28 cellular contexts compared by ENCODE assay signal in genomic region chr4:94724016-94724415, GRCh38. TPM values are rescaled to one million over a fixed set of nuclear protein-coding genes. Genes with fewer than 3 reads are reported as not detected.
DNase-seq lines count a peak whose midpoint lies in the region; ATAC-seq, FAIRE-seq and TF ChIP-seq lines count a peak whose summit lies in the region.
"Had no signal": no experiment of that assay in that cellular context is flagged by ENCODE, and none has a peak within 500 bp of the region (broad histone marks: within the 10 kb centered on the region; RNA-seq: fewer than 3 reads in every experiment).

No MANE protein-coding gene starts in this region.

- intact Hi-C loops in pancreas (cut with DNase I) (no loop called here), adrenal gland (cut with DNase I) (no loop called here)

- DNase-seq in DMS53 (lab: John Stamatoyannopoulos, UW) (peak; percentile 10), DMS53 treated with DMSO at 0.1 percent for 48 hours (lab: John Stamatoyannopoulos, UW; ENCODE audit: unreplicated experiment) (no peak), kidney tubule cell (ENCODE audit: low spot score) (peak; percentile 12), pancreas (no peak), HFFc6 (no peak), adrenal gland (no peak)
- DNase-seq: 8988T; CD4-positive, alpha-beta memory T cell; COR-L47; DMS 273 treated with DMSO at 0.1 percent for 48 hours; Karpas-422; NCI-H1092 treated with DMSO at 0.1 percent for 48 hours; NCI-H1436; NCI-H187; NCI-H2081 treated with DMSO at 0.1 percent for 48 hours; NCI-H2171; NCI-H226; NCI-H510A; NCI-H69; Peyer's patch; SIG-M5 had no signal

- TF ChIP-seq POLR2A in adrenal gland (IDR thresholded peaks at IDR 0.05), result no peak

- H3K36me3 Mint-ChIP-seq in HFFc6 (ENCODE audit: low read depth), result no peaks in the 10 kb centered on the region
- H3K36me3 Mint-ChIP-seq: CD4-positive, alpha-beta memory T cell had no signal

- H3K27me3 Mint-ChIP-seq in HFFc6 (ENCODE audit: insufficient read depth), result peaks cover 1% of the 10 kb centered on the region; the same call in 1 of the 2 replicates

- no peak overlapping the region for H3K27ac Mint-ChIP-seq in HFFc6
- H3K27ac Mint-ChIP-seq: CD4-positive, alpha-beta memory T cell had no signal

- no peak for FAIRE-seq in pancreas (lab: Jason Lieb, UNC)
- FAIRE-seq: GM19239 had no signal

- ATAC-seq in pancreas (peak; percentile 48 to 91 (median 83)), GM21529 (IDR thresholded peaks at IDR 0.05; ENCODE audit: unreplicated experiment) (no peak)
- ATAC-seq: HCT116 had no signal

- H3K9me3 Mint-ChIP-seq in HFFc6, result no peaks in the 10 kb centered on the region

- H3K4me1 Mint-ChIP-seq in HFFc6 (ENCODE audit: low read depth), result peaks cover 10% of the 10 kb centered on the region
- H3K4me1 Mint-ChIP-seq: CD4-positive, alpha-beta memory T cell had no signal

- peaks cover 3 to 17% (median 7%) of the 10 kb centered on the region in 3 donors for H3K4me1 ChIP-seq in pancreas
- H3K4me1 ChIP-seq in adrenal gland (replicated peaks in 1 of 2), result no peaks in the 10 kb centered on the region
- H3K4me1 ChIP-seq: Peyer's patch had no signal

- H3K9me3 ChIP-seq in pancreas (no peaks in the 10 kb centered on the region), adrenal gland (replicated peaks in 1 of 3) (no peaks in the 10 kb centered on the region)
- H3K9me3 ChIP-seq: BLaER1 treated with 17β-estradiol and CSF1 and Interleukin-3, amounts not matched to agents 10 nM and 100 nM; Peyer's patch had no signal

- WGBS in pancreas, 2 donors, result 13% methylated on average over 3 of the region's 3 CpGs
- WGBS in adrenal gland, 4 donors, result 88 to 95% (median 93%) methylated on average over 3 of the region's 3 CpGs

- TF ChIP-seq CTCF in pancreas (IDR thresholded peaks at IDR 0.05) (no peak), HFFc6 (IDR thresholded peaks at IDR 0.05) (no peak), adrenal gland (IDR thresholded peaks at IDR 0.05) (no peak)

- H3K27me3 ChIP-seq in pancreas (no peaks in the 10 kb centered on the region), adrenal gland (peaks cover 5% of the 10 kb centered on the region)
- H3K27me3 ChIP-seq: BLaER1 treated with 17β-estradiol and CSF1 and Interleukin-3, amounts not matched to agents 10 nM and 100 nM; Peyer's patch had no signal

- H3K36me3 ChIP-seq in pancreas, result no peaks in the 10 kb centered on the region
- H3K36me3 ChIP-seq in adrenal gland (replicated peaks in 1 of 2), result no peaks in the 10 kb centered on the region
- H3K36me3 ChIP-seq: BLaER1 treated with 17β-estradiol and CSF1 and Interleukin-3, amounts not matched to agents 10 nM and 100 nM; Peyer's patch had no signal

- H3K27ac ChIP-seq in pancreas (peak overlapping the region in 1 of 4 donors; percentile 50), adrenal gland (no peak overlapping the region)
- H3K27ac ChIP-seq: BLaER1 treated with 17β-estradiol and CSF1 and Interleukin-3, amounts not matched to agents 10 nM and 100 nM; HL-60; Peyer's patch; SK-N-MC had no signal

- no peak overlapping the region for H3K4me3 ChIP-seq in pancreas
- H3K4me3 ChIP-seq in adrenal gland, result no peak overlapping the region
- H3K4me3 ChIP-seq: BLaER1 treated with 17β-estradiol and CSF1 and Interleukin-3, amounts not matched to agents 10 nM and 100 nM; Peyer's patch; SK-N-MC had no signal

- no peak overlapping the region for H3K4me3 Mint-ChIP-seq in HFFc6
- H3K4me3 Mint-ChIP-seq: CD4-positive, alpha-beta memory T cell had no signal

RNA-seq across cellular contexts. Expression of gene BMPR1B, which starts 33.7 kb away (rescaled TPM):
- total RNA-seq in pancreas (1 to 10 TPM; 1.6 to 3.7 (median 2.0) TPM), adrenal gland (1 to 10 TPM; 2.2 to 8.5 (median 7.2) TPM)
- polyA plus RNA-seq in pancreas (1 to 10 TPM in 1 of 2 donors, under 1 TPM in 1; 0.46 to 1.5 TPM), adrenal gland (1 to 10 TPM in 2 of 3 donors, under 1 TPM in 1; 0.94 to 4.9 (median 2.2) TPM)
- not detected for total RNA-seq in HFFc6 (2021; fragmentation: NEBNext Ultra II Directional; extraction: Animal tissue kit (Norgen Biotek cat#: 25700))
- total RNA-seq: OCI-LY7, Peyer's patch had no signal
- polyA plus RNA-seq: CD4-positive, alpha-beta memory T cell had no signal

Comparison
In these comparisons a context has a peak if more than half of its experiments do, and no peak if none do; other contexts are left out.
1. DNase-seq: peak in DMS53 (single experiment) and kidney tubule cell (single experiment); none in DMS53 treated with DMSO at 0.1 percent for 48 hours (single experiment), pancreas (0 of 6), HFFc6 (single experiment) and adrenal gland (0 of 7).